14 cellular contexts compared by ENCODE assay signal in genomic region chr12:92300781-92301180, GRCh38.
"Had no signal": no experiment of that assay in that cellular context is flagged by ENCODE, and none has a peak within 500 bp of the region (broad histone marks: within the 10 kb centered on the region; RNA-seq: fewer than 3 reads in every experiment).

No MANE protein-coding gene starts in this region.

- H3K4me1 ChIP-seq: breast epithelium had no signal

- H3K4me3 ChIP-seq: breast epithelium, esophagus squamous epithelium had no signal

- H3K27me3 ChIP-seq: breast epithelium, esophagus squamous epithelium had no signal

- H3K9me3 ChIP-seq: breast epithelium, esophagus squamous epithelium had no signal

- H3K27ac ChIP-seq: breast epithelium, esophagus squamous epithelium, VCaP had no signal

- ATAC-seq: left colon had no signal

- DNase-seq: activated CD4-positive, alpha-beta T cell treated with anti-CD3 and anti-CD28 coated beads for 48 hours; activated naive CD4-positive, alpha-beta T cell; aorta; esophagus squamous epithelium; foreskin fibroblast; immature natural killer cell; left colon; mammary epithelial cell; nephron progenitor cell; stimulated activated CD4-positive, alpha-beta T cell treated with anti-CD3 and anti-CD28 coated beads, Interleukin-4, amount 100 ng/mL, for 1 hour; T1000 had no signal

- FAIRE-seq: urothelium cell line had no signal

- H3K36me3 ChIP-seq: breast epithelium, esophagus squamous epithelium had no signal
